ENCODE assay signal across 15 cellular contexts in the genomic region with DNA sequence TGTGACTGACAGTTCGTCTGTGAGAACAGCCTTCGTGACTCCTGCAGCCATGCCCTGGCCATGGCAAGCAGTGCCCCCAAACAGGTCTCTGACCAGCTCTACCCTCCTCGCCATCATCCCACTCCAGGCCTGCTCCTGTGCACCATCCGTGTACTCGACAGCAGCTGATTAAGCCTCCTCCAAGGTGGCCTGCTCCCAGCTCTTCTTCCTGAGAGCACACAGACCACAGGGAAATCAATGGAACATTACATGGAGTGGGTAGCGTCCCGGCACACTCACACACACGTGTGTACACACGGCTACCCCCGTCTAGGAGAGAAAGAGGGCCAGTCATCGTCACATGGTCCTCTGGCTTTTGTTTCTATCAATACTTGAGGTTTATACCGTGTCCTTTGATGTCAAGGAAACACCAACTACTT. TPM values are rescaled to one million over a fixed set of nuclear protein-coding genes. Genes with fewer than 3 reads are reported as not detected.
DNase-seq lines count a peak whose midpoint lies in the region; ATAC-seq and TF ChIP-seq lines count a peak whose summit lies in the region.
"Had no signal": no experiment of that assay in that cellular context is flagged by ENCODE, and none has a peak within 500 bp of the region (broad histone marks: within the 10 kb centered on the region; RNA-seq: fewer than 3 reads in every experiment).

No MANE protein-coding gene starts in this region.

- H3K27me3 ChIP-seq in ascending aorta (no peaks in the 10 kb centered on the region), mesendoderm (ENCODE audit: insufficient read depth, low read length, poor library complexity) (no peaks in the 10 kb centered on the region), upper lobe of right lung (no peaks in the 10 kb centered on the region)
- H3K27me3 ChIP-seq: heart right ventricle had no signal

- no peak overlapping the region for H3K9ac ChIP-seq in mesendoderm (ENCODE audit: low read length)

- no peaks in the 10 kb centered on the region for H3K27me3 Mint-ChIP-seq in activated CD4-positive, alpha-beta T cell treated with anti-CD3 and anti-CD28 coated beads for 36 hours
- H3K27me3 Mint-ChIP-seq: activated naive CD4-positive, alpha-beta T cell treated with anti-CD3 and anti-CD28 coated beads, Interleukin-2, amount 10 ng/mL, durations not matched to agents 7 days and 5 days; dendritic cell treated with granulocyte-macrophage colony-stimulating factor and Interleukin-4, amounts not matched to agents 40 ng/mL and 50 ng/mL, for 4 days had no signal

- H3K9me3 Mint-ChIP-seq in activated CD4-positive, alpha-beta T cell treated with anti-CD3 and anti-CD28 coated beads for 36 hours (ENCODE audit: low read depth) = no peaks in the 10 kb centered on the region
- H3K9me3 Mint-ChIP-seq: activated naive CD4-positive, alpha-beta T cell treated with anti-CD3 and anti-CD28 coated beads, Interleukin-2, amount 10 ng/mL, durations not matched to agents 7 days and 5 days; dendritic cell treated with granulocyte-macrophage colony-stimulating factor and Interleukin-4, amounts not matched to agents 40 ng/mL and 50 ng/mL, for 4 days had no signal

- DNase-seq in NCI-H2196 (lab: John Stamatoyannopoulos, UW; ENCODE audit: unreplicated experiment) (peak; percentile 12), NCI-H2196 treated with DMSO at 0.1 percent for 48 hours (lab: John Stamatoyannopoulos, UW; ENCODE audit: unreplicated experiment) (no peak), ascending aorta (ENCODE audit: low spot score in 2 of 2) (no peak), mesendoderm (no peak), upper lobe of right lung (no peak), NCI-H2227 (lab: John Stamatoyannopoulos, UW; ENCODE audit: unreplicated experiment) (no peak)
- no peak for DNase-seq in activated CD4-positive, alpha-beta T cell treated with anti-CD3 and anti-CD28 coated beads for 36 hours
- DNase-seq: activated naive CD4-positive, alpha-beta T cell treated with anti-CD3 and anti-CD28 coated beads, Interleukin-2, amount 10 ng/mL, durations not matched to agents 7 days and 5 days; EL; heart right ventricle; lower lobe of right lung; stimulated activated CD4-positive, alpha-beta T cell treated with anti-CD3 and anti-CD28 coated beads, Interleukin-4, amount 100 ng/mL, for 24 hours; T-helper 2 cell had no signal

- H3K27ac Mint-ChIP-seq in activated CD4-positive, alpha-beta T cell treated with anti-CD3 and anti-CD28 coated beads for 36 hours = no peak overlapping the region
- H3K27ac Mint-ChIP-seq: dendritic cell treated with granulocyte-macrophage colony-stimulating factor and Interleukin-4, amounts not matched to agents 40 ng/mL and 50 ng/mL, for 4 days had no signal

- peaks cover 6% of the 10 kb centered on the region for H3K36me3 Mint-ChIP-seq in activated CD4-positive, alpha-beta T cell treated with anti-CD3 and anti-CD28 coated beads for 36 hours (ENCODE audit: low read depth)

- peaks cover 44 to 85% of the 10 kb centered on the region in 2 donors for H3K4me1 ChIP-seq in ascending aorta
- peaks cover 2% of the 10 kb centered on the region for H3K4me1 ChIP-seq in mesendoderm (ENCODE audit: control insufficient read depth, low read depth, low read length)
- H3K4me1 ChIP-seq in upper lobe of right lung = peaks cover 58% of the 10 kb centered on the region

- H3K56ac ChIP-seq in mesendoderm (ENCODE audit: low read length) = no peak overlapping the region

- no peak overlapping the region for H2BK15ac ChIP-seq in mesendoderm (replicated peaks; ENCODE audit: low read depth)

- H3K4me1 Mint-ChIP-seq in activated CD4-positive, alpha-beta T cell treated with anti-CD3 and anti-CD28 coated beads for 36 hours = no peaks in the 10 kb centered on the region
- H3K4me1 Mint-ChIP-seq: activated naive CD4-positive, alpha-beta T cell treated with anti-CD3 and anti-CD28 coated beads, Interleukin-2, amount 10 ng/mL, durations not matched to agents 7 days and 5 days had no signal

- no peak overlapping the region for H3K4me3 Mint-ChIP-seq in activated CD4-positive, alpha-beta T cell treated with anti-CD3 and anti-CD28 coated beads for 36 hours
- H3K4me3 Mint-ChIP-seq: activated naive CD4-positive, alpha-beta T cell treated with anti-CD3 and anti-CD28 coated beads, Interleukin-2, amount 10 ng/mL, durations not matched to agents 7 days and 5 days; dendritic cell treated with granulocyte-macrophage colony-stimulating factor and Interleukin-4, amounts not matched to agents 40 ng/mL and 50 ng/mL, for 4 days had no signal

- H3K4ac ChIP-seq in mesendoderm (ENCODE audit: low read depth, low read length) = no peak overlapping the region

- no peak overlapping the region for H2AK5ac ChIP-seq in mesendoderm (ENCODE audit: low read length)

- H4K5ac ChIP-seq in mesendoderm (ENCODE audit: low read length) = no peak overlapping the region

- H2BK120ac ChIP-seq in mesendoderm (ENCODE audit: low read depth, low read length) = no peak overlapping the region

- no peak overlapping the region for H3K18ac ChIP-seq in mesendoderm (ENCODE audit: low read length)

- TF ChIP-seq CTCF in ascending aorta (IDR thresholded peaks at IDR 0.05) (no peak), upper lobe of right lung (IDR thresholded peaks at IDR 0.05) (no peak)

- peaks cover 22% of the 10 kb centered on the region for H3K79me1 ChIP-seq in mesendoderm (ENCODE audit: low read length)

- no peaks in the 10 kb centered on the region for H3K9me3 ChIP-seq in ascending aorta
- H3K9me3 ChIP-seq in upper lobe of right lung = no peaks in the 10 kb centered on the region
- H3K9me3 ChIP-seq: heart right ventricle, lower lobe of right lung had no signal

- peak overlapping the region; percentile 90 to 96 for H3K27ac ChIP-seq in ascending aorta
- H3K27ac ChIP-seq in mesendoderm (ENCODE audit: low read depth, low read length) = no peak overlapping the region
- peak overlapping the region; percentile 14 for H3K27ac ChIP-seq in upper lobe of right lung

- H3K4me3 ChIP-seq in ascending aorta (no peak overlapping the region), mesendoderm (ENCODE audit: low read length) (no peak overlapping the region), upper lobe of right lung (no peak overlapping the region)
- H3K4me3 ChIP-seq: heart right ventricle, lower lobe of right lung had no signal

- ATAC-seq in upper lobe of right lung (no peak), GM18520 (IDR thresholded peaks at IDR 0.05; ENCODE audit: unreplicated experiment) (no peak)
- ATAC-seq in activated CD4-positive, alpha-beta T cell treated with anti-CD3 and anti-CD28 coated beads for 36 hours = no peak
- ATAC-seq: heart right ventricle had no signal

- H3K36me3 ChIP-seq in ascending aorta (peaks cover 35 to 52% of the 10 kb centered on the region in 2 donors), mesendoderm (ENCODE audit: control insufficient read depth, insufficient read depth, low read length) (peaks cover 22% of the 10 kb centered on the region), upper lobe of right lung (peaks cover 90% of the 10 kb centered on the region)

- peaks cover 5% of the 10 kb centered on the region for H3K79me2 ChIP-seq in mesendoderm (ENCODE audit: control insufficient read depth, insufficient read depth, low read length)

- H3K23ac ChIP-seq in mesendoderm (ENCODE audit: low read length) = peak overlapping the region; percentile 52

- CTCF ChIA-PET in activated CD4-positive, alpha-beta T cell treated with anti-CD3 and anti-CD28 coated beads for 36 hours (lab: Charles Lee) = interaction anchor here (0.5 to 1.9 kb wide), 4 partner anchors 8 to 114 kb away, joined by 3 to 5 read pairs (median 4); no protein-coding TSS in a partner anchor

- H3K4me2 ChIP-seq in mesendoderm (ENCODE audit: low read length) = no peak overlapping the region

- no CpG with 5 or more reads among the region's 12 CpGs for WGBS in mesendoderm (ENCODE audit: extremely low coverage, insufficient coverage, low lambda C conversion rate)

- no peak overlapping the region for H4K8ac ChIP-seq in mesendoderm (ENCODE audit: low read depth, low read length)

- no peak overlapping the region for H2BK5ac ChIP-seq in mesendoderm (ENCODE audit: low read length)

- intact Hi-C loops in ascending aorta (cut with DNase I) = no loop called here
- intact Hi-C loops in upper lobe of right lung (cut with DNase I) = no loop called here
- intact Hi-C loops in activated CD4-positive, alpha-beta T cell treated with anti-CD3 and anti-CD28 coated beads for 36 hours (cut with DNase I, micrococcal nuclease) = no loop called here

- POLR2A ChIA-PET in activated CD4-positive, alpha-beta T cell treated with anti-CD3 and anti-CD28 coated beads for 36 hours (lab: Charles Lee) = interaction anchor here (0.6 kb wide), 1 partner anchor 29 kb away, joined by 3 read pairs; no protein-coding TSS in a partner anchor

RNA-seq across cellular contexts. Expression of gene ANXA2, which starts 21.1 kb away (rescaled TPM):
- total RNA-seq in ascending aorta (730 TPM), upper lobe of right lung (818 TPM)
- 433 TPM for polyA plus RNA-seq in mesendoderm (2013, experiment 1 of 2)
- polyA plus RNA-seq in mesendoderm (2013, experiment 2 of 2) = 451 TPM
- 10 to 100 TPM; 65.9 to 80.2 TPM for total RNA-seq in activated CD4-positive, alpha-beta T cell treated with anti-CD3 and anti-CD28 coated beads for 36 hours
